In the genomic region with DNA sequence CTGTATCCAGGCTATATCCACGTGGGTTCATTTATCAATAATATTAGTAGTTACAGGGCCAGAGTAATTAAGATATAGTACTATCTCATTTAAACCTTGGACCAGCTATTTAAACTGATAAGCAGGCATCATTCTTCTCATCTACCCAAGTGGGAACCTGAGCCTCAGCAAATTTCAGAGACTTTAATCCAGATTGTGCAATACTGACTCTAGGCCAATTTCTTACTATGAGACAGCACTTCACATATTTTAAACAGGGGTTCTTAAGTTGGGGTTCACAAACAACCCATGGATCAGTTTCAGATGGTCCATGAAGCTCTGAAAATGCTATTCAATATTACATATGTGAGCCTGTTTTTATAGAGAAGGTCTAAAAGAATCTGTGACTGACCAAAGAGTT, we compare ENCODE assay signal across 1 cellular context.
A peak's percentile ranks its signal among the peaks of the same experiment; 100 is the strongest.
TF ChIP-seq lines count a peak whose summit lies in the region.

No MANE protein-coding gene starts in this region.

TF ChIP-seq in HepG2, 621 proteins besides CTCF, POLR2A, EP300 and RAD21 (continued from another document):
- TF ChIP-seq, protein P1, sequence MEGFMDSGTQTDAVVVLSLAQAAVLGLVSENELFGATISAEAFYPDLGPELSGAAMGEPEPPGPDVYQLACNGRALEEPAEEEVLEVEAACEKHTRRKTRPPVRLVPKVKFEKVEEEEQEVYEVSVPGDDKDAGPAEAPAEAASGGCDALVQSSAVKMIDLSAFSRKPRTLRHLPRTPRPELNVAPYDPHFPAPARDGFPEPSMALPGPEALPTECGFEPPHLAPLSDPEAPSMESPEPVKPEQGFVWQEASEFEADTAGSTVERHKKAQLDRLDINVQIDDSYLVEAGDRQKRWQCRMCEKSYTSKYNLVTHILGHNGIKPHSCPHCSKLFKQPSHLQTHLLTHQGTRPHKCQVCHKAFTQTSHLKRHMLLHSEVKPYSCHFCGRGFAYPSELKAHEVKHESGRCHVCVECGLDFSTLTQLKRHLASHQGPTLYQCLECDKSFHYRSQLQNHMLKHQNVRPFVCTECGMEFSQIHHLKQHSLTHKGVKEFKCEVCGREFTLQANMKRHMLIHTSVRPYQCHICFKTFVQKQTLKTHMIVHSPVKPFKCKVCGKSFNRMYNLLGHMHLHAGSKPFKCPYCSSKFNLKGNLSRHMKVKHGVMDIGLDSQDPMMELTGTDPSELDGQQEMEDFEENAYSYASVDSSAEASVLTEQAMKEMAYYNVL (CRISPR knock-in tag; IDR thresholded peaks at IDR 0.05; ENCODE audit: borderline replicate concordance), result 0 out of 2 replicates have a peak, but pooled peaks have one; percentile 20
- TF ChIP-seq CEBPB (IDR thresholded peaks at IDR 0.05; ENCODE audit: borderline replicate concordance, low read depth, low read length), result peak; percentile 81
TF ChIP-seq in HepG2: peak in this region for 2.
